1 cellular context compared by ENCODE assay signal in the genomic region with DNA sequence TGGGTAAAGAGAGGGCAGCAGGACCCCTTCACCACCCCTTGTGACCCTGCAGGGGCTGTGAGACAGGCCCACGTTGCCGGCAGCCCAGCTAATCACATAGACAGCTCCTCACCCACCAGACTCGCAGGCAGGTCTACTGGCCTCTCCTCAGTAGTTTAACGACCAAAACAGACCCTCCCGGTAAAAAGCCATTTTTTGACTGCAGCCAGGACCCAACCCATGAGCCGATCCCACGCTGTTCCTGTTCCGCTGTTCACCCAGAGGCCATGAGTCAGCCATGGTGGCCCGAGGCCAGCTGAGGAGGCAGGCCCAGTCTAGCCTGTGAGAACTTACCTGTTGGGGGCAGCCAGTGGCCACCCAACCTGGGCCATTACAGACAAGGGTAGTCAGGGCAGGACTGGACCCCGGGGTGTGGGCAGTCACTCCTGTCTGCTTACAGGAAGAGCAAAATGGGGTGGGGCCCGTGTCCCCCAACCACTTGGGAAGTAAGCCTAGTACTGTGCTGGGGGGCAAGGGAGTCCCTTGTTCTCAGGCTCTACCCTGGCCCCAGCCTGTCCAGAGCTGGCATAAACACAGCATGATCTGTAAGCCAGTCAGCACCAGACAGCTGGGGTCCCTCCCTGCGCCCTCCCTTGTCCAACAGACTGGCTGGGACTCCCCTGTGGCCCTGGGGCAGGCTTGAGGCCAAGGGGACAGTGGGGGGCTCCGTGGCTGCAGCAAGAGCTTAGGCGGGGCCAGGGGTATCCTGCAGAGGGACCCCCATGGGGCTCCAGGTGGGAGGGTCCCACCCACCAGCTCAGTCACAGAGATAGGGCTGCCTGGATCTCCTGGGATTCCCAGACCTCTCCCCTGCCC.
A peak's percentile ranks its signal among the peaks of the same experiment; 100 is the strongest.
TF ChIP-seq lines count a peak whose summit lies in the region.

No MANE protein-coding gene starts in this region.

TF ChIP-seq in K562, 482 proteins besides CTCF, POLR2A, EP300 and RAD21 (continued from another document and continues in another):
- TF ChIP-seq JUND (IDR thresholded peaks at IDR 0.05; ENCODE audit: borderline replicate concordance, low read depth, low read length): peak; percentile 70; the same call in 1 of the 2 replicates
- peak; percentile 55; the same call in 2 of the 3 replicates for TF ChIP-seq JUND (tag; IDR thresholded peaks at IDR 0.05; ENCODE audit: borderline replicate concordance, low read depth, low read length)
- no peak for TF ChIP-seq ZNF354B (CRISPR knock-in tag; IDR thresholded peaks at IDR 0.05)
- TF ChIP-seq, protein P1, sequence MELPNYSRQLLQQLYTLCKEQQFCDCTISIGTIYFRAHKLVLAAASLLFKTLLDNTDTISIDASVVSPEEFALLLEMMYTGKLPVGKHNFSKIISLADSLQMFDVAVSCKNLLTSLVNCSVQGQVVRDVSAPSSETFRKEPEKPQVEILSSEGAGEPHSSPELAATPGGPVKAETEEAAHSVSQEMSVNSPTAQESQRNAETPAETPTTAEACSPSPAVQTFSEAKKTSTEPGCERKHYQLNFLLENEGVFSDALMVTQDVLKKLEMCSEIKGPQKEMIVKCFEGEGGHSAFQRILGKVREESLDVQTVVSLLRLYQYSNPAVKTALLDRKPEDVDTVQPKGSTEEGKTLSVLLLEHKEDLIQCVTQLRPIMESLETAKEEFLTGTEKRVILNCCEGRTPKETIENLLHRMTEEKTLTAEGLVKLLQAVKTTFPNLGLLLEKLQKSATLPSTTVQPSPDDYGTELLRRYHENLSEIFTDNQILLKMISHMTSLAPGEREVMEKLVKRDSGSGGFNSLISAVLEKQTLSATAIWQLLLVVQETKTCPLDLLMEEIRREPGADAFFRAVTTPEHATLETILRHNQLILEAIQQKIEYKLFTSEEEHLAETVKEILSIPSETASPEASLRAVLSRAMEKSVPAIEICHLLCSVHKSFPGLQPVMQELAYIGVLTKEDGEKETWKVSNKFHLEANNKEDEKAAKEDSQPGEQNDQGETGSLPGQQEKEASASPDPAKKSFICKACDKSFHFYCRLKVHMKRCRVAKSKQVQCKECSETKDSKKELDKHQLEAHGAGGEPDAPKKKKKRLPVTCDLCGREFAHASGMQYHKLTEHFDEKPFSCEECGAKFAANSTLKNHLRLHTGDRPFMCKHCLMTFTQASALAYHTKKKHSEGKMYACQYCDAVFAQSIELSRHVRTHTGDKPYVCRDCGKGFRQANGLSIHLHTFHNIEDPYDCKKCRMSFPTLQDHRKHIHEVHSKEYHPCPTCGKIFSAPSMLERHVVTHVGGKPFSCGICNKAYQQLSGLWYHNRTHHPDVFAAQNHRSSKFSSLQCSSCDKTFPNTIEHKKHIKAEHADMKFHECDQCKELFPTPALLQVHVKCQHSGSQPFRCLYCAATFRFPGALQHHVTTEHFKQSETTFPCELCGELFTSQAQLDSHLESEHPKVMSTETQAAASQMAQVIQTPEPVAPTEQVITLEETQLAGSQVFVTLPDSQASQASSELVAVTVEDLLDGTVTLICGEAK (IDR thresholded peaks at IDR 0.05): no peak
- TF ChIP-seq, protein P1 (CRISPR knock-in tag; IDR thresholded peaks at IDR 0.05): no peak
- peak; percentile 48 for TF ChIP-seq MTA3 (IDR thresholded peaks at IDR 0.05; ENCODE audit: borderline replicate concordance)
- TF ChIP-seq ZNF583 (CRISPR knock-in tag; IDR thresholded peaks at IDR 0.05): peak; percentile 51; the same call in 1 of the 2 replicates
- no peak for TF ChIP-seq CEBPG (CRISPR knock-in tag; IDR thresholded peaks at IDR 0.05)
- no peak for TF ChIP-seq CEBPG (tag; conservative IDR thresholded peaks at IDR 0.05 in 1 of 2, IDR thresholded peaks at IDR 0.05 in 1 of 2)
- TF ChIP-seq ZNF41 (CRISPR knock-in tag; conservative IDR thresholded peaks at IDR 0.05): no peak
- TF ChIP-seq USF2 (CRISPR knock-in tag; IDR thresholded peaks at IDR 0.05): no peak
- TF ChIP-seq HNRNPLL (IDR thresholded peaks at IDR 0.05; ENCODE audit: low read depth, low read length, poor library complexity, severe bottlenecking): no peak
- no peak for TF ChIP-seq TFAM (CRISPR knock-in tag; conservative IDR thresholded peaks at IDR 0.05)
- TF ChIP-seq MEF2D (tag; conservative IDR thresholded peaks at IDR 0.05; ENCODE audit: low read depth): no peak
- 0 out of 2 replicates have a peak, but pooled peaks have one; percentile 26 for TF ChIP-seq MAFG (tag; conservative IDR thresholded peaks at IDR 0.05)
- no peak for TF ChIP-seq ZNF436 (CRISPR knock-in tag; IDR thresholded peaks at IDR 0.05)
- no peak for TF ChIP-seq EZH2 (IDR thresholded peaks at IDR 0.05; ENCODE audit: borderline replicate concordance, low read depth, low read length)
- TF ChIP-seq ZC3H4 (CRISPR knock-in tag; IDR thresholded peaks at IDR 0.05; ENCODE audit: borderline replicate concordance): no peak
- TF ChIP-seq ZNF695 (CRISPR knock-in tag; IDR thresholded peaks at IDR 0.05): no peak
- TF ChIP-seq SMAD2 (IDR thresholded peaks at IDR 0.05; ENCODE audit: low read depth, low read length): no peak
- no peak for TF ChIP-seq XRCC5 (IDR thresholded peaks at IDR 0.05; ENCODE audit: low read depth, low read length)
- no peak for TF ChIP-seq HIVEP1 (CRISPR knock-in tag; IDR thresholded peaks at IDR 0.05)
- TF ChIP-seq ZFPM2 (CRISPR knock-in tag; IDR thresholded peaks at IDR 0.05): no peak
- TF ChIP-seq E2F3 (CRISPR knock-in tag; IDR thresholded peaks at IDR 0.05): no peak
- no peak for TF ChIP-seq MITF (IDR thresholded peaks at IDR 0.05)
- TF ChIP-seq, protein P2, sequence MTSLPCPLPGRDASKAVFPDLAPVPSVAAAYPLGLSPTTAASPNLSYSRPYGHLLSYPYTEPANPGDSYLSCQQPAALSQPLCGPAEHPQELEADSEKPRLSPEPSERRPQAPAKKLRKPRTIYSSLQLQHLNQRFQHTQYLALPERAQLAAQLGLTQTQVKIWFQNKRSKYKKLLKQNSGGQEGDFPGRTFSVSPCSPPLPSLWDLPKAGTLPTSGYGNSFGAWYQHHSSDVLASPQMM (CRISPR knock-in tag; IDR thresholded peaks at IDR 0.05): no peak
- TF ChIP-seq ESRRB (CRISPR knock-in tag; IDR thresholded peaks at IDR 0.05; ENCODE audit: borderline replicate concordance): no peak
- TF ChIP-seq POLR2G (IDR thresholded peaks at IDR 0.05; ENCODE audit: low read depth, low read length): no peak
- no peak for TF ChIP-seq TRIM24 (IDR thresholded peaks at IDR 0.05)
- TF ChIP-seq DDX20 (tag; IDR thresholded peaks at IDR 0.05; ENCODE audit: low read depth): no peak
- no peak for TF ChIP-seq TAF15 (IDR thresholded peaks at IDR 0.05; ENCODE audit: low read depth, low read length)
- no peak for TF ChIP-seq ZNF24 (IDR thresholded peaks at IDR 0.05)
- TF ChIP-seq HNRNPH1 (optimal IDR thresholded peaks at IDR 0.05; ENCODE audit: low read depth, low read length): no peak
- TF ChIP-seq ZFP1 (CRISPR knock-in tag; IDR thresholded peaks at IDR 0.05): no peak
- no peak for TF ChIP-seq ETV5 (CRISPR knock-in tag; IDR thresholded peaks at IDR 0.05; ENCODE audit: low read depth)
- no peak for TF ChIP-seq BHLHE40 (IDR thresholded peaks at IDR 0.05; ENCODE audit: low read length)
- no peak for TF ChIP-seq NBN (IDR thresholded peaks at IDR 0.05; ENCODE audit: low read depth)
- TF ChIP-seq SIN3B (IDR thresholded peaks at IDR 0.05; ENCODE audit: low read depth): no peak
- TF ChIP-seq PHB (CRISPR knock-in tag; IDR thresholded peaks at IDR 0.05): no peak
- TF ChIP-seq, protein P3, sequence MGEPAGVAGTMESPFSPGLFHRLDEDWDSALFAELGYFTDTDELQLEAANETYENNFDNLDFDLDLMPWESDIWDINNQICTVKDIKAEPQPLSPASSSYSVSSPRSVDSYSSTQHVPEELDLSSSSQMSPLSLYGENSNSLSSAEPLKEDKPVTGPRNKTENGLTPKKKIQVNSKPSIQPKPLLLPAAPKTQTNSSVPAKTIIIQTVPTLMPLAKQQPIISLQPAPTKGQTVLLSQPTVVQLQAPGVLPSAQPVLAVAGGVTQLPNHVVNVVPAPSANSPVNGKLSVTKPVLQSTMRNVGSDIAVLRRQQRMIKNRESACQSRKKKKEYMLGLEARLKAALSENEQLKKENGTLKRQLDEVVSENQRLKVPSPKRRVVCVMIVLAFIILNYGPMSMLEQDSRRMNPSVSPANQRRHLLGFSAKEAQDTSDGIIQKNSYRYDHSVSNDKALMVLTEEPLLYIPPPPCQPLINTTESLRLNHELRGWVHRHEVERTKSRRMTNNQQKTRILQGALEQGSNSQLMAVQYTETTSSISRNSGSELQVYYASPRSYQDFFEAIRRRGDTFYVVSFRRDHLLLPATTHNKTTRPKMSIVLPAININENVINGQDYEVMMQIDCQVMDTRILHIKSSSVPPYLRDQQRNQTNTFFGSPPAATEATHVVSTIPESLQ (CRISPR knock-in tag; IDR thresholded peaks at IDR 0.05): no peak
- TF ChIP-seq SREBF2 (CRISPR knock-in tag; IDR thresholded peaks at IDR 0.05): no peak
- no peak for TF ChIP-seq VEZF1 (CRISPR knock-in tag; IDR thresholded peaks at IDR 0.05)
- TF ChIP-seq, protein P4, sequence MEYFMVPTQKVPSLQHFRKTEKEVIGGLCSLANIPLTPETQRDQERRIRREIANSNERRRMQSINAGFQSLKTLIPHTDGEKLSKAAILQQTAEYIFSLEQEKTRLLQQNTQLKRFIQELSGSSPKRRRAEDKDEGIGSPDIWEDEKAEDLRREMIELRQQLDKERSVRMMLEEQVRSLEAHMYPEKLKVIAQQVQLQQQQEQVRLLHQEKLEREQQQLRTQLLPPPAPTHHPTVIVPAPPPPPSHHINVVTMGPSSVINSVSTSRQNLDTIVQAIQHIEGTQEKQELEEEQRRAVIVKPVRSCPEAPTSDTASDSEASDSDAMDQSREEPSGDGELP (CRISPR knock-in tag; IDR thresholded peaks at IDR 0.05; ENCODE audit: borderline replicate concordance): peak; percentile 74; the same call in 1 of the 2 replicates
- no peak for TF ChIP-seq ZNF431 (CRISPR knock-in tag; IDR thresholded peaks at IDR 0.05)
- TF ChIP-seq STAT5B (CRISPR knock-in tag; IDR thresholded peaks at IDR 0.05): no peak
- TF ChIP-seq RCOR1 (IDR thresholded peaks at IDR 0.05; ENCODE audit: borderline replicate concordance in 1 of 2, low read depth in 2 of 2, low read length in 2 of 2): no peak
- TF ChIP-seq ZNF134 (CRISPR knock-in tag; conservative IDR thresholded peaks at IDR 0.05): no peak
- no peak for TF ChIP-seq POLR3G (IDR thresholded peaks at IDR 0.05; ENCODE audit: extremely low read depth, insufficient read length, insufficient replicate concordance)
- no peak for TF ChIP-seq MYBL2 (IDR thresholded peaks at IDR 0.05; ENCODE audit: low read depth)
- no peak for TF ChIP-seq MYBL2 (CRISPR knock-in tag; IDR thresholded peaks at IDR 0.05; ENCODE audit: borderline replicate concordance)
- no peak for TF ChIP-seq CCNT2 (IDR thresholded peaks at IDR 0.05; ENCODE audit: borderline replicate concordance, extremely low read depth, insufficient read length, low read depth, low read length)
- TF ChIP-seq FOXA3 (CRISPR knock-in tag; conservative IDR thresholded peaks at IDR 0.05 in 1 of 2, IDR thresholded peaks at IDR 0.05 in 1 of 2): 0 out of 4 replicates have a peak, but pooled peaks of 1 of the 2 experiments have one; percentile 37
- TF ChIP-seq ZBTB8A (IDR thresholded peaks at IDR 0.05; ENCODE audit: partially characterized antibody): no peak
- TF ChIP-seq C11orf30 (IDR thresholded peaks at IDR 0.05; ENCODE audit: low read depth): peak; percentile 59
